In genomic region chr2:206983156-206983875, GRCh38 we compare ENCODE assay signal across 18 cellular contexts. TPM values are rescaled to one million over a fixed set of nuclear protein-coding genes. Genes with fewer than 3 reads are reported as not detected.
DNase-seq lines count a peak whose midpoint lies in the region; ATAC-seq and TF ChIP-seq lines count a peak whose summit lies in the region.
"Had no signal": no experiment of that assay in that cellular context is flagged by ENCODE, and none has a peak within 500 bp of the region (broad histone marks: within the 10 kb centered on the region; RNA-seq: fewer than 3 reads in every experiment).

No MANE protein-coding gene starts in this region.

- no peak overlapping the region for H3K18ac ChIP-seq in H9 (ENCODE audit: insufficient read length, low read depth, low read length)

- no peak overlapping the region for H3K14ac ChIP-seq in H9 (ENCODE audit: insufficient read depth, low read length)

- H3K4me1 Mint-ChIP-seq in H9 = peaks cover 31 to 37% of the 10 kb centered on the region in 2 experiments

- H3K27ac ChIP-seq in H9 (ENCODE audit: insufficient read length, low read depth, low read length) (no peak overlapping the region), RWPE2 (ENCODE audit: poor library complexity, severe bottlenecking) (no peak overlapping the region)
- H3K27ac ChIP-seq: SJSA1, transverse colon had no signal

- H3K27me3 ChIP-seq in H9 (ENCODE audit: insufficient read depth, low read length) = no peaks in the 10 kb centered on the region
- H3K27me3 ChIP-seq in RWPE2 (ENCODE audit: insufficient read depth, poor library complexity, severe bottlenecking) = no peaks in the 10 kb centered on the region
- H3K27me3 ChIP-seq: gastroesophageal sphincter, SJSA1, transverse colon had no signal

- TF ChIP-seq CTCF in H9 (conservative IDR thresholded peaks at IDR 0.05) = no peak
- no peak for TF ChIP-seq CTCF in RWPE2 (IDR thresholded peaks at IDR 0.05; ENCODE audit: poor library complexity, severe bottlenecking)
- TF ChIP-seq CTCF in foreskin fibroblast (IDR thresholded peaks at IDR 0.05; ENCODE audit: low read depth, low read length) = no peak

- no peak overlapping the region for H3K4me3 Mint-ChIP-seq in H9
- H3K4me3 Mint-ChIP-seq: activated CD8-positive, alpha-beta T cell treated with anti-CD3 and anti-CD28 coated beads for 36 hours; CD4-positive, alpha-beta memory T cell had no signal

- H3K9ac ChIP-seq in H9 (ENCODE audit: extremely low read depth, insufficient read length, low read length) = no peak overlapping the region

- no peak overlapping the region for H3K4ac ChIP-seq in H9 (ENCODE audit: low read depth, low read length)

- H3K23me2 ChIP-seq in H9 (ENCODE audit: insufficient read length, low read depth, low read length, poor library complexity, severe bottlenecking) = no peaks in the 10 kb centered on the region

- intact Hi-C loops in sciatic nerve (cut with DNase I) = loop anchor here (5.0 kb wide), 1 partner anchor 494 kb away; no protein-coding TSS in a partner anchor

- ATAC-seq in RWPE2 (ENCODE audit: low read depth) (peak; percentile 48), sciatic nerve (peak; percentile 31)
- ATAC-seq: activated CD8-positive, alpha-beta T cell treated with anti-CD3 and anti-CD28 coated beads for 36 hours; gastroesophageal sphincter had no signal

- H2BK5ac ChIP-seq in H9 (ENCODE audit: insufficient read length, low read length) = no peak overlapping the region

- no peak overlapping the region for H3K4me2 ChIP-seq in H9 (ENCODE audit: insufficient read depth, insufficient read length, low read length)

- no peaks in the 10 kb centered on the region for H3K9me3 Mint-ChIP-seq in H9
- H3K9me3 Mint-ChIP-seq: activated CD8-positive, alpha-beta T cell treated with anti-CD3 and anti-CD28 coated beads for 36 hours; CD4-positive, alpha-beta memory T cell had no signal

- no peak overlapping the region for H2AK5ac ChIP-seq in H9 (ENCODE audit: insufficient read length, low read length)

- no peak overlapping the region for H2BK15ac ChIP-seq in H9 (ENCODE audit: low read depth, low read length)

- no CpG with 5 or more reads among the region's 5 CpGs for WGBS in H9 (ENCODE audit: extremely low coverage, insufficient read length, low lambda C conversion rate)

- H3K4me1 ChIP-seq in H9 (ENCODE audit: insufficient read depth, low read length) (peaks cover 9% of the 10 kb centered on the region; the same call in 1 of the 2 replicates), RWPE2 (ENCODE audit: insufficient read depth, poor library complexity, severe bottlenecking) (peaks cover 18% of the 10 kb centered on the region)

- peak overlapping the region; percentile 16 to 53 (median 41); a peak in 5 of 7 replicates for H3K27ac Mint-ChIP-seq in H9
- H3K27ac Mint-ChIP-seq: activated CD8-positive, alpha-beta T cell treated with anti-CD3 and anti-CD28 coated beads for 36 hours; CD4-positive, alpha-beta memory T cell had no signal

- H3K4me3 ChIP-seq in RWPE2 (ENCODE audit: severe bottlenecking) = no peak overlapping the region
- no peak overlapping the region for H3K4me3 ChIP-seq in foreskin fibroblast (ENCODE audit: low read depth in 1 of 2, low read length in 2 of 2)
- H3K4me3 ChIP-seq: gastroesophageal sphincter, SJSA1, transverse colon had no signal

- H2AFZ ChIP-seq in H9 (ENCODE audit: low read length) = no peak overlapping the region

- H2BK120ac ChIP-seq in H9 (ENCODE audit: low read depth, low read length, poor library complexity, severe bottlenecking) = no peak overlapping the region

- H3K56ac ChIP-seq in H9 (ENCODE audit: insufficient read length, low read depth, low read length) = no peak overlapping the region

- H3T11ph ChIP-seq in H9 (ENCODE audit: low read length) = no peak overlapping the region

- H3K36me3 Mint-ChIP-seq in H9 (ENCODE audit: insufficient read depth in 1 of 3, low read depth in 3 of 3) = no peaks in the 10 kb centered on the region
- H3K36me3 Mint-ChIP-seq: CD4-positive, alpha-beta memory T cell had no signal

- H3K9me3 ChIP-seq in H9 (ENCODE audit: control insufficient read depth, low read depth, low read length) (no peaks in the 10 kb centered on the region), RWPE2 (ENCODE audit: severe bottlenecking) (no peaks in the 10 kb centered on the region)
- H3K9me3 ChIP-seq: gastroesophageal sphincter, SJSA1, transverse colon had no signal

- H3K79me2 ChIP-seq in H9 (ENCODE audit: insufficient read depth, low read length) = no peaks in the 10 kb centered on the region

- no peak overlapping the region for H4K91ac ChIP-seq in H9 (ENCODE audit: insufficient read length, low read depth, low read length)

- no peak overlapping the region for H2BK12ac ChIP-seq in H9 (ENCODE audit: insufficient read length, low read depth, low read length)

- H4K20me1 ChIP-seq in H9 (ENCODE audit: control insufficient read depth, insufficient read depth, insufficient read length) = no peaks in the 10 kb centered on the region

- no peaks in the 10 kb centered on the region for H3K79me1 ChIP-seq in H9 (ENCODE audit: insufficient read depth, low read depth, low read length, poor library complexity, severe bottlenecking)

- no peak overlapping the region for H4K8ac ChIP-seq in H9 (replicated peaks; ENCODE audit: insufficient read length, low read depth, low read length)

- no peak for DNase-seq in H9
- DNase-seq in RWPE2 (ENCODE audit: low spot score) = no peak
- DNase-seq in foreskin fibroblast = peak; percentile 24 to 38
- no peak for DNase-seq in sciatic nerve (ENCODE audit: low spot score)
- DNase-seq in hepatic stellate cell (ENCODE audit: low spot score) = no peak
- DNase-seq in NK-92 treated with Interleukin-12 subunit alpha and Interleukin-12 subunit beta, amount 100 ng/mL, for 24 hours (lab: John Stamatoyannopoulos, UW) = no peak
- DNase-seq in NCI-H1092 treated with DMSO at 0.1 percent for 48 hours (lab: John Stamatoyannopoulos, UW) = no peak
- DNase-seq: activated CD8-positive, alpha-beta T cell treated with anti-CD3 and anti-CD28 coated beads for 36 hours; activated effector memory CD4-positive, alpha-beta T cell treated with Interleukin-2 at 50 U/mL for 16 hours; CD4-positive, alpha-beta memory T cell; effector memory CD4-positive, alpha-beta T cell; GDM1; NCI-H2081 treated with DMSO at 0.1 percent for 48 hours; stimulated activated CD4-positive, alpha-beta T cell treated with anti-CD3 and anti-CD28 coated beads, Interleukin-4, amount 100 ng/mL, for 1 hour; transverse colon had no signal

- H3K27me3 Mint-ChIP-seq in H9 (ENCODE audit: low read depth) = no peaks in the 10 kb centered on the region
- H3K27me3 Mint-ChIP-seq: CD4-positive, alpha-beta memory T cell had no signal

- no peaks in the 10 kb centered on the region for H3K36me3 ChIP-seq in RWPE2 (ENCODE audit: low read depth)
- H3K36me3 ChIP-seq: gastroesophageal sphincter, SJSA1, transverse colon had no signal

- H4K5ac ChIP-seq in H9 (ENCODE audit: insufficient read length, low read depth, low read length) = no peak overlapping the region

- no peak overlapping the region for H3K23ac ChIP-seq in H9 (ENCODE audit: insufficient read length, low read depth, low read length)

- H2BK20ac ChIP-seq in H9 (ENCODE audit: low read depth, low read length, poor library complexity, severe bottlenecking) = no peak overlapping the region

RNA-seq across cellular contexts. Expression of gene CPO, which starts 44.0 kb away (rescaled TPM):
- total RNA-seq in H9 (2021) (0.66 and 0.68 TPM in 2 replicates), sciatic nerve (0.89 TPM)
- total RNA-seq: activated CD8-positive, alpha-beta T cell treated with anti-CD3 and anti-CD28 coated beads for 36 hours; bronchial epithelial cell; CD4-positive, alpha-beta memory T cell; SJSA1; transverse colon had no signal

Comparison
In these comparisons a context has a peak if more than half of its experiments do, and no peak if none do; other contexts are left out.
1. DNase-seq: peak in foreskin fibroblast (2 of 2); none in H9 (single experiment), RWPE2 (single experiment), sciatic nerve (single experiment), hepatic stellate cell (single experiment), NK-92 treated with Interleukin-12 subunit alpha and Interleukin-12 subunit beta, amount 100 ng/mL, for 24 hours (single experiment) and NCI-H1092 treated with DMSO at 0.1 percent for 48 hours (single experiment).